ENCODE assay signal across 11 cellular contexts in the genomic region with DNA sequence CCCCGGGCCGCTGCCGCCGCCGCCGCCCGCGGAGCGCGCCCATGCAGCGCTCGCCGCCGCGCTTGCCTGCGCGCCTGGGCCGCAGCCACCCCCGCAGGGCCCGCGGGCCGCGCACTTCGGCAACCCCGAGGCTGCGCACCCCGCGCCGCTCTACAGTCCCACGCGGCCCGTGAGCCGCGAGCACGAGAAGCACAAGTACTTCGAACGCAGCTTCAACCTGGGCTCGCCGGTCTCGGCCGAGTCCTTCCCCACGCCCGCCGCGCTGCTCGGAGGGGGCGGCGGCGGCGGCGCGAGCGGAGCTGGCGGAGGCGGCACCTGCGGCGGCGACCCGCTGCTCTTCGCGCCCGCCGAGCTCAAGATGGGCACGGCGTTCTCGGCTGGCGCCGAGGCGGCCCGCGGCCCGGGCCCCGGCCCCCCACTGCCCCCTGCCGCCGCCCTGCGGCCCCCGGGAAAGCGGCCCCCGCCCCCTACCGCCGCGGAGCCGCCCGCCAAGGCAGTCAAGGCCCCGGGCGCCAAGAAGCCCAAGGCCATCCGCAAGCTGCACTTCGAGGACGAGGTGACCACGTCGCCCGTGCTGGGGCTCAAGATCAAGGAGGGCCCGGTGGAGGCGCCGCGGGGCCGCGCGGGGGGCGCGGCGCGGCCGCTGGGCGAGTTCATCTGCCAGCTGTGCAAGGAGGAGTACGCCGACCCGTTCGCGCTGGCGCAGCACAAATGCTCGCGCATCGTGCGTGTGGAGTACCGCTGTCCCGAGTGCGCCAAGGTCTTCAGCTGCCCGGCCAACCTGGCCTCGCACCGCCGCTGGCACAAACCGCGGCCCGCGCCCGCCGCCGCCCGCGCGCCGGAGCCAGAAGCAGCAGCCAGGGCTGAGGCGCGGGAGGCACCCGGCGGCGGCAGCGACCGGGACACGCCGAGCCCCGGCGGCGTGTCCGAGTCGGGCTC. TPM values are rescaled to one million over a fixed set of nuclear protein-coding genes. Genes with fewer than 3 reads are reported as not detected.
DNase-seq lines count a peak whose midpoint lies in the region; ATAC-seq and TF ChIP-seq lines count a peak whose summit lies in the region.
"Had no signal": no experiment of that assay in that cellular context is flagged by ENCODE, and none has a peak within 500 bp of the region (broad histone marks: within the 10 kb centered on the region; RNA-seq: fewer than 3 reads in every experiment).

No MANE protein-coding gene starts in this region.

- ATAC-seq in activated naive CD4-positive, alpha-beta T cell treated with anti-CD3 and anti-CD28 coated beads, Interleukin-2, amount 50 U/mL, for 72 hours, result peak; percentile 43 to 44
- ATAC-seq in WTC11 (no peak), GM19328 (IDR thresholded peaks at IDR 0.05; ENCODE audit: unreplicated experiment) (no peak)
- ATAC-seq: K562 had no signal

- no peak for TF ChIP-seq CTCF in WTC11 (IDR thresholded peaks at IDR 0.05)

- CTCF ChIA-PET in WTC11 (lab: Charles Lee), result interaction anchor here (0.6 to 1.8 kb wide), 4 partner anchors 192 to 286 kb away, joined by 3 to 4 read pairs (median 4); no protein-coding TSS in a partner anchor

- H3K27ac Mint-ChIP-seq in activated naive CD4-positive, alpha-beta T cell treated with anti-CD3 and anti-CD28 coated beads, Interleukin-2, amount 50 U/mL, for 72 hours, result no peak overlapping the region
- H3K27ac Mint-ChIP-seq in WTC11, result no peak overlapping the region

- under 1% methylated on average over 147 of the region's 147 CpGs for WGBS in urinary bladder

- peak in 1 of 2 donors; percentile 20 for DNase-seq in activated naive CD4-positive, alpha-beta T cell treated with anti-CD3 and anti-CD28 coated beads, Interleukin-2, amount 50 U/mL, for 72 hours (ENCODE audit: low spot score in 2 of 2)
- no peak for DNase-seq in activated naive CD4-positive, alpha-beta T cell treated with anti-CD3 and anti-CD28 coated beads, Interleukin-2, amount 50 U/mL, for 16 hours
- DNase-seq in WTC11 (ENCODE audit: low spot score) (peak; percentile 39), SKM-1 treated with dmso at 0.1 percent for 144 hours (lab: John Stamatoyannopoulos, UW; ENCODE audit: unreplicated experiment) (no peak)
- no peak for DNase-seq in NK-92 treated with Interleukin-12 subunit alpha and Interleukin-12 subunit beta, amount 100 ng/mL, for 24 hours (lab: John Stamatoyannopoulos, UW)

- POLR2A ChIA-PET in WTC11 (lab: Charles Lee), result no interaction called here

- H3K9me3 Mint-ChIP-seq in activated naive CD4-positive, alpha-beta T cell treated with anti-CD3 and anti-CD28 coated beads, Interleukin-2, amount 50 U/mL, for 72 hours, result no peaks in the 10 kb centered on the region
- H3K9me3 Mint-ChIP-seq in WTC11, result no peaks in the 10 kb centered on the region

- peak overlapping the region; percentile 25; the same call in 1 of the 2 replicates for H3K4me3 Mint-ChIP-seq in WTC11

- H3K27ac ChIP-seq in urinary bladder (ENCODE audit: low read depth), result no peak overlapping the region
- H3K27ac ChIP-seq: tibial nerve had no signal

- H3K9me3 ChIP-seq in iPS-18c (ENCODE audit: control insufficient read depth, insufficient read depth, low read length), result no peaks in the 10 kb centered on the region
- H3K9me3 ChIP-seq: tibial nerve had no signal

- no peaks in the 10 kb centered on the region for H3K36me3 ChIP-seq in urinary bladder (ENCODE audit: insufficient read depth)
- H3K36me3 ChIP-seq: tibial nerve had no signal

- peaks cover 12% of the 10 kb centered on the region for H3K4me1 ChIP-seq in urinary bladder (ENCODE audit: insufficient read depth)

- H3K4me3 ChIP-seq in iPS-18c (ENCODE audit: insufficient read depth, low read depth, low read length), result peak overlapping the region; percentile 56
- H3K4me3 ChIP-seq in urinary bladder (ENCODE audit: low read depth, low read length), result peak overlapping the region; percentile 53
- H3K4me3 ChIP-seq: K562 had no signal

- H3K4me1 Mint-ChIP-seq in WTC11, result peaks cover 51% of the 10 kb centered on the region

- H3K36me3 Mint-ChIP-seq in activated naive CD4-positive, alpha-beta T cell treated with anti-CD3 and anti-CD28 coated beads, Interleukin-2, amount 50 U/mL, for 72 hours, result peaks cover 0 to 20% of the 10 kb centered on the region in 2 donors
- H3K36me3 Mint-ChIP-seq in WTC11, result no peaks in the 10 kb centered on the region

- peaks cover 83% of the 10 kb centered on the region for H3K27me3 Mint-ChIP-seq in WTC11 (ENCODE audit: low read depth)

TF ChIP-seq in WTC11, 78 proteins besides CTCF, POLR2A, EP300 and RAD21:
- 0 out of 2 replicates have a peak, but pooled peaks have one; percentile 9 for TF ChIP-seq FOXK1 (CRISPR knock-in tag; IDR thresholded peaks at IDR 0.05)
- TF ChIP-seq HMGXB4 (CRISPR knock-in tag; IDR thresholded peaks at IDR 0.05), result 0 out of 2 replicates have a peak, but pooled peaks have one; percentile 9
- TF ChIP-seq ZNF281 (CRISPR knock-in tag; IDR thresholded peaks at IDR 0.05), result no peak
- no peak for TF ChIP-seq RORB (CRISPR knock-in tag; IDR thresholded peaks at IDR 0.05)
TF ChIP-seq in WTC11: peak in this region for 2.

RNA-seq across cellular contexts. Expression of gene INSM1, which starts 0.8 kb away (rescaled TPM):
- 1 to 10 TPM in 1 of 2 donors, under 1 TPM in 1; 0.41 to 7.0 TPM for total RNA-seq in activated naive CD4-positive, alpha-beta T cell treated with anti-CD3 and anti-CD28 coated beads, Interleukin-2, amount 50 U/mL, for 72 hours
- 3.3 to 4.4 TPM (median 3.6 TPM) in 3 replicates for total RNA-seq in WTC11 (2021)
- not detected for total RNA-seq in urinary bladder
- 0.04 TPM for polyA plus RNA-seq in urinary bladder
- total RNA-seq: K562, mononuclear cell, tibial nerve had no signal
- polyA plus RNA-seq: K562 had no signal

Comparison
In these comparisons a context has a peak if more than half of its experiments do, and no peak if none do; other contexts are left out.
1. ATAC-seq: peak in activated naive CD4-positive, alpha-beta T cell treated with anti-CD3 and anti-CD28 coated beads, Interleukin-2, amount 50 U/mL, for 72 hours (2 of 2); none in WTC11 (single experiment) and GM19328 (single experiment).